Comparison of ENCODE assay signal across 20 cellular contexts in genomic region chr7:46108272-46108671, GRCh38.
DNase-seq lines count a peak whose midpoint lies in the region; ATAC-seq, FAIRE-seq and TF ChIP-seq lines count a peak whose summit lies in the region.
"Had no signal": no experiment of that assay in that cellular context is flagged by ENCODE, and none has a peak within 500 bp of the region (broad histone marks: within the 10 kb centered on the region; RNA-seq: fewer than 3 reads in every experiment).

No MANE protein-coding gene starts in this region.

- no peak overlapping the region for H3K27ac ChIP-seq in kidney (ENCODE audit: low read depth in 2 of 2, low read length in 2 of 2)
- peak overlapping the region; percentile 80 for H3K27ac ChIP-seq in trophoblast cell (ENCODE audit: low read depth, low read length)
- H3K27ac ChIP-seq: BLaER1, GM23248 had no signal

- peak overlapping the region; percentile 88 for H3K18ac ChIP-seq in trophoblast cell (ENCODE audit: low read length)

- no peak for FAIRE-seq in kidney (lab: Jason Lieb, UNC)
- FAIRE-seq: GM12878, GM19239, HTR-8/SVneo had no signal

- no peak overlapping the region for H3K27ac Mint-ChIP-seq in effector memory CD8-positive, alpha-beta T cell
- H3K27ac Mint-ChIP-seq: CD14-positive monocyte; CD4-positive, alpha-beta memory T cell; HFFc6 had no signal

- TF ChIP-seq CTCF in kidney (IDR thresholded peaks at IDR 0.05; ENCODE audit: borderline replicate concordance, extremely low read depth, insufficient read depth), result no peak

- H4K8ac ChIP-seq in trophoblast cell (ENCODE audit: low read depth, low read length), result peak overlapping the region; percentile 81

- H3K23ac ChIP-seq in trophoblast cell (ENCODE audit: low read length), result no peak overlapping the region

- in situ Hi-C loops in G401 (cut with HindIII; ENCODE audit: low sequenced_read_pairs), result no loop called here

- H2AFZ ChIP-seq in trophoblast cell (ENCODE audit: insufficient read depth, low read length, poor library complexity), result peak overlapping the region; percentile 42
- H2AFZ ChIP-seq: GM23248 had no signal

- peak overlapping the region; percentile 98 for H2BK120ac ChIP-seq in trophoblast cell (ENCODE audit: insufficient read depth, low read length, poor library complexity)

- no peak overlapping the region for H3K4me3 Mint-ChIP-seq in effector memory CD8-positive, alpha-beta T cell
- H3K4me3 Mint-ChIP-seq: CD14-positive monocyte; CD4-positive, alpha-beta memory T cell; HFFc6; IgD-negative memory B cell had no signal

- DNase-seq in left ventricle myocardium superior (peak; percentile 18), left cardiac atrium (no peak), kidney (peak; percentile 52), trophoblast cell (no peak), mesenteric fat pad (ENCODE audit: low spot score) (no peak), G401 (ENCODE audit: low spot score) (no peak)
- DNase-seq in effector memory CD8-positive, alpha-beta T cell, result no peak
- DNase-seq: 8988T; CD4-positive, alpha-beta memory T cell; DMS79 treated with DMSO at 0.1 percent for 48 hours; GM23248; H7; HFFc6 had no signal

- no CpG with 5 or more reads among the region's 7 CpGs for WGBS in trophoblast cell (ENCODE audit: extremely low coverage, insufficient coverage, insufficient read length)

- H3K4ac ChIP-seq in trophoblast cell (ENCODE audit: low read depth, low read length), result peak overlapping the region; percentile 91

- H3K79me2 ChIP-seq in trophoblast cell (ENCODE audit: control insufficient read depth, insufficient read depth, low read length, poor library complexity), result peaks cover 3% of the 10 kb centered on the region

- peaks cover 25% of the 10 kb centered on the region for H3K79me1 ChIP-seq in trophoblast cell (ENCODE audit: low read length)

- H3K4me1 ChIP-seq in kidney (ENCODE audit: control insufficient read depth in 1 of 2, insufficient read depth in 1 of 2, low read depth in 1 of 2, low read length in 2 of 2) (no peaks in the 10 kb centered on the region), trophoblast cell (ENCODE audit: control insufficient read depth in 1 of 2, insufficient read depth in 2 of 2, low read length in 2 of 2) (peaks cover 8 to 13% of the 10 kb centered on the region in 2 experiments)
- H3K4me1 ChIP-seq: BLaER1 had no signal

- H2BK5ac ChIP-seq in trophoblast cell (ENCODE audit: low read depth, low read length, poor library complexity), result peak overlapping the region; percentile 82

- H3K27me3 Mint-ChIP-seq in effector memory CD8-positive, alpha-beta T cell, result no peaks in the 10 kb centered on the region
- H3K27me3 Mint-ChIP-seq: CD4-positive, alpha-beta memory T cell; IgD-negative memory B cell had no signal

- H4K91ac ChIP-seq in trophoblast cell (ENCODE audit: low read depth, low read length), result peak overlapping the region; percentile 99

- peak overlapping the region; percentile 92 for H3K14ac ChIP-seq in trophoblast cell (ENCODE audit: low read length)

- ATAC-seq in left ventricle myocardium superior (no peak), left cardiac atrium (no peak)
- ATAC-seq in effector memory CD8-positive, alpha-beta T cell (replicated peaks), result no peak
- ATAC-seq: GM12878, HCT116 had no signal

- no peak overlapping the region for H3K9ac ChIP-seq in kidney (ENCODE audit: low read length in 2 of 2)
- no peak overlapping the region for H3K9ac ChIP-seq in trophoblast cell (ENCODE audit: low read length)
- H3K9ac ChIP-seq: BLaER1, GM23248 had no signal

- no peaks in the 10 kb centered on the region for H3K36me3 Mint-ChIP-seq in effector memory CD8-positive, alpha-beta T cell (ENCODE audit: insufficient read depth)
- H3K36me3 Mint-ChIP-seq: CD14-positive monocyte; CD4-positive, alpha-beta memory T cell; IgD-negative memory B cell had no signal

- H3K27me3 ChIP-seq in trophoblast cell (ENCODE audit: insufficient read depth, low read length), result no peaks in the 10 kb centered on the region
- H3K27me3 ChIP-seq: BLaER1 had no signal

- H3K4me1 Mint-ChIP-seq in effector memory CD8-positive, alpha-beta T cell (ENCODE audit: low read depth in 2 of 2), result no peaks in the 10 kb centered on the region
- H3K4me1 Mint-ChIP-seq: CD14-positive monocyte; CD4-positive, alpha-beta memory T cell; IgD-negative memory B cell had no signal

- H3K4me3 ChIP-seq in kidney (ENCODE audit: low read length in 2 of 2) (no peak overlapping the region), trophoblast cell (ENCODE audit: low read depth, low read length) (no peak overlapping the region)
- H3K4me3 ChIP-seq: BLaER1, GM12878, GM23248 had no signal

- peak overlapping the region; percentile 96 for H2BK12ac ChIP-seq in trophoblast cell (ENCODE audit: low read length)

- intact Hi-C loops in left ventricle myocardium superior (cut with micrococcal nuclease), result no loop called here
- intact Hi-C loops in left cardiac atrium (cut with DNase I), result no loop called here
- intact Hi-C loops in kidney (cut with DNase I), result no loop called here

- H3K9me3 ChIP-seq in kidney (ENCODE audit: control insufficient read depth in 1 of 2, low read length in 2 of 2), result peaks cover 0 to 3% of the 10 kb centered on the region in 2 donors
- H3K9me3 ChIP-seq in trophoblast cell (ENCODE audit: insufficient read depth, low read depth, low read length), result no peaks in the 10 kb centered on the region
- H3K9me3 ChIP-seq: BLaER1 had no signal

- H4K12ac ChIP-seq in trophoblast cell (ENCODE audit: low read depth, low read length), result peak overlapping the region; percentile 6

- H3K9me3 Mint-ChIP-seq in effector memory CD8-positive, alpha-beta T cell, result peaks cover 0 to 4% of the 10 kb centered on the region in 2 donors
- H3K9me3 Mint-ChIP-seq: CD14-positive monocyte, HFFc6 had no signal

- peak overlapping the region; percentile 96 for H2AK5ac ChIP-seq in trophoblast cell (ENCODE audit: low read length)

- H3K4me2 ChIP-seq in trophoblast cell (ENCODE audit: low read length), result no peak overlapping the region
- H3K4me2 ChIP-seq: BLaER1 had no signal

- H3K36me3 ChIP-seq in kidney (ENCODE audit: control insufficient read depth in 1 of 2, insufficient read depth in 2 of 2, low read length in 2 of 2) (no peaks in the 10 kb centered on the region), trophoblast cell (ENCODE audit: control insufficient read depth in 1 of 2, insufficient read depth in 2 of 2, low read length in 2 of 2) (no peaks in the 10 kb centered on the region)
- H3K36me3 ChIP-seq: BLaER1 had no signal

Comparison
In these comparisons a context has a peak if more than half of its experiments do, and no peak if none do; other contexts are left out.
1. DNase-seq: peak in left ventricle myocardium superior (single experiment) and kidney (single experiment); none in left cardiac atrium (single experiment), trophoblast cell (0 of 2), effector memory CD8-positive, alpha-beta T cell (0 of 3), mesenteric fat pad (single experiment) and G401 (single experiment).